In the genomic region with DNA sequence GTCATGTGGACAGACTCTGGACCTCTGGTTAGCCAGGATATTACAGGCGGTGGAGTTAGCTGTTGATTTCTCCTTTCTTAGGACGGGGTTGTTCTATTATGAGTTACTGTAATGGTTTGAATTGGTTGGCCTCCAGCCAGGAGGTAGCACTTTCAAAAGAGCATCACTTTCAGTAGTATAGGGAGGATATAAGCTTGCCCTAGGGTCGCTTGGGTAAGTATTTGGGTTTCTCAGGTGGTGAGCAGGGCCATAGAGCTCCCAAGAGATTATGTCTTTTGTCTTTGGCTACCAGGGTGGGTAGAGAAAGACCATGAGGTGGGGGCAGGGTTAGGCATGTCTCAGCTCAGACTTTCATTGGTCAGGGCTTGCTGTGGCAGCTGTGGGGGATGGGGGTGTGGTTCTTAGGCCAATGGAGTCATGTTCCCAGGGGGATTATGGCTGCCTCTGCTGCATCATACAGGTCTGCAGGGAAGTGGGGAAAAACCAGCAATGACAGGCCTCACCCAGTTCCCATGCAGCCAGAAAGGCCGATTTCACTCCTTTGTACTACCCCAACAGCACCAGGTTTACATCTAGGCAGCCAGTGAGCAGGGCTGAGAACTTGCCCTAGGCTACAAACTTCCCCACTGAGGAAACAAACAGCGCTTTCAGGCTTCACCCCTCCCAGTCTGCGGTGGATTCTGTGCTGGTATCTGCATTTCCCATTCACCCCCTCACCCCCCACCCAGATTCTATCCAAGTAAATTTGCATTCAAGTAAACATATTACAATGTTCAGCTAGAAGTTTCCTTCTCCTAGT, we compare ENCODE assay signal across 29 cellular contexts.
DNase-seq lines count a peak whose midpoint lies in the region; ATAC-seq, FAIRE-seq and TF ChIP-seq lines count a peak whose summit lies in the region.
"Had no signal": no experiment of that assay in that cellular context is flagged by ENCODE, and none has a peak within 500 bp of the region (broad histone marks: within the 10 kb centered on the region; RNA-seq: fewer than 3 reads in every experiment).

No MANE protein-coding gene starts in this region.

- H3K27ac Mint-ChIP-seq in GM23338 (peak overlapping the region; percentile 88), T-helper 17 cell (no peak overlapping the region)
- H3K27ac Mint-ChIP-seq: activated CD4-positive, alpha-beta T cell treated with anti-CD3 and anti-CD28 coated beads for 36 hours; HFFc6; nephron; T-helper 1 cell treated with Interleukin-12 subunit alpha and Interleukin-12 subunit beta and Interleukin-4 antibody, amounts not matched to agents 30 μg/mL and 1 μg/mL, for 36 hours; type B pancreatic cell had no signal

- no peaks in the 10 kb centered on the region for H3K36me3 Mint-ChIP-seq in GM23338 (ENCODE audit: low read depth)
- H3K36me3 Mint-ChIP-seq in T-helper 17 cell (ENCODE audit: low read depth) = no peaks in the 10 kb centered on the region
- H3K36me3 Mint-ChIP-seq: type B pancreatic cell had no signal

- no peaks in the 10 kb centered on the region for H4K20me1 ChIP-seq in GM23338 (replicated peaks; ENCODE audit: insufficient read depth)
- H4K20me1 ChIP-seq in GM12878 (ENCODE audit: control insufficient read depth, insufficient read depth) = no peaks in the 10 kb centered on the region
- H4K20me1 ChIP-seq: BLaER1 had no signal

- DNase-seq in GM23338 (ENCODE audit: low spot score) = no peak
- peak; percentile 4 for DNase-seq in NB4 (ENCODE audit: low read depth)
- no peak for DNase-seq in GM12878 (ENCODE audit: low read depth, low spot score)
- peak; percentile 46 for DNase-seq in mesendoderm
- DNase-seq in activated naive CD4-positive, alpha-beta T cell (lab: John Stamatoyannopoulos, UW) = no peak
- no peak for DNase-seq in T-helper 17 cell
- DNase-seq: activated CD4-positive, alpha-beta T cell treated with anti-CD3 and anti-CD28 coated beads for 36 hours; activated gamma-delta T cell; cerebellar nuclear complex; DMS53; dorsolateral prefrontal cortex; GDM1; HFFc6; IMR-90; lower lobe of right lung; mucosa of descending colon; NCI-H1092 treated with DMSO at 0.1 percent for 48 hours; NCI-H187; right lobe of liver; RPMI8226; SK-N-SH; stimulated activated CD4-positive, alpha-beta T cell treated with anti-CD3 and anti-CD28 coated beads, Interleukin-4, amount 100 ng/mL, for 1 hour had no signal

- no peaks in the 10 kb centered on the region for H3K9me3 ChIP-seq in GM12878 (replicated peaks; ENCODE audit: control insufficient read depth, insufficient read depth, low read length)
- H3K9me3 ChIP-seq in T-helper 17 cell (ENCODE audit: control insufficient read depth, low read length, poor library complexity, severe bottlenecking) = no peaks in the 10 kb centered on the region
- H3K9me3 ChIP-seq: BLaER1, lower lobe of right lung, mucosa of descending colon, right lobe of liver, SK-N-SH had no signal

- H3K23ac ChIP-seq in mesendoderm (ENCODE audit: low read length) = no peak overlapping the region

- H3K36me3 ChIP-seq in GM23338 (ENCODE audit: insufficient read depth) (no peaks in the 10 kb centered on the region), GM12878 (ENCODE audit: control insufficient read depth in 2 of 2, insufficient read depth in 2 of 2, low read length in 1 of 2) (no peaks in the 10 kb centered on the region), mesendoderm (ENCODE audit: control insufficient read depth, insufficient read depth, low read length) (no peaks in the 10 kb centered on the region)
- H3K36me3 ChIP-seq: BLaER1, lower lobe of right lung, right lobe of liver had no signal

- H3K4me1 Mint-ChIP-seq in GM23338 = peaks cover 13% of the 10 kb centered on the region
- H3K4me1 Mint-ChIP-seq in T-helper 17 cell = no peaks in the 10 kb centered on the region
- H3K4me1 Mint-ChIP-seq: activated CD4-positive, alpha-beta T cell treated with anti-CD3 and anti-CD28 coated beads for 36 hours; nephron had no signal

- POLR2A ChIA-PET in GM12878 (lab: Charles Lee) = no interaction called here

- H3K9ac ChIP-seq in GM12878 (ENCODE audit: control insufficient read depth, insufficient read depth, low read length) (no peak overlapping the region), mesendoderm (ENCODE audit: low read length) (no peak overlapping the region)
- H3K9ac ChIP-seq: BLaER1, parathyroid adenoma, SK-N-SH had no signal

- no peaks in the 10 kb centered on the region for H3F3A ChIP-seq in GM23338 (replicated peaks; ENCODE audit: low read depth)

- TF ChIP-seq CTCF in GM23338 (conservative IDR thresholded peaks at IDR 0.05; ENCODE audit: low read depth in 2 of 2) (no peak), NB4 (IDR thresholded peaks at IDR 0.05; ENCODE audit: low read depth, low read length) (no peak), GM12878 (IDR thresholded peaks at IDR 0.05 in 2 of 3, conservative IDR thresholded peaks at IDR 0.05 in 1 of 3; ENCODE audit: control insufficient read depth in 2 of 3, extremely low read depth in 1 of 3, insufficient read depth in 1 of 3, low read depth in 3 of 3, low read length in 3 of 3) (no peak)

- no peak overlapping the region for H2BK5ac ChIP-seq in mesendoderm (ENCODE audit: low read length)

- FAIRE-seq in GM12878 (lab: Jason Lieb, UNC) = no peak
- FAIRE-seq: GM18507 had no signal

- intact Hi-C loops in GM12878 (cut with micrococcal nuclease; ENCODE audit: unreplicated experiment) = no loop called here

- H3K4me2 ChIP-seq in GM23338 (no peak overlapping the region), GM12878 (ENCODE audit: control insufficient read depth, insufficient read depth) (no peak overlapping the region), mesendoderm (ENCODE audit: low read length) (no peak overlapping the region)
- H3K4me2 ChIP-seq: BLaER1, SK-N-SH had no signal

- BruUV-seq in GM12878 (replicated peaks; lab: Mats Ljungman, UMichigan) = no TSS peak

- H3K27me3 ChIP-seq in GM23338 (ENCODE audit: insufficient read depth) = no peaks in the 10 kb centered on the region
- H3K27me3 ChIP-seq in GM12878 (replicated peaks in 1 of 2; ENCODE audit: control insufficient read depth in 2 of 2, insufficient read depth in 2 of 2, low read length in 1 of 2) = no peaks in the 10 kb centered on the region
- H3K27me3 ChIP-seq in mesendoderm (ENCODE audit: insufficient read depth, low read length, poor library complexity) = no peaks in the 10 kb centered on the region
- H3K27me3 ChIP-seq: BLaER1, dorsolateral prefrontal cortex, right lobe of liver had no signal

- H3K56ac ChIP-seq in mesendoderm (ENCODE audit: low read length) = no peak overlapping the region

- H3K27ac ChIP-seq in GM23338 (ENCODE audit: low read depth) (no peak overlapping the region), GM12878 (ENCODE audit: control insufficient read depth, insufficient read depth) (no peak overlapping the region), mesendoderm (ENCODE audit: low read depth, low read length) (no peak overlapping the region)
- H3K27ac ChIP-seq: BLaER1, dorsolateral prefrontal cortex, lower lobe of right lung, parathyroid adenoma, right lobe of liver had no signal

- no peak overlapping the region for H4K5ac ChIP-seq in mesendoderm (ENCODE audit: low read length)

- H3K4me3 Mint-ChIP-seq in GM23338 (no peak overlapping the region), T-helper 17 cell (no peak overlapping the region)
- H3K4me3 Mint-ChIP-seq: activated CD4-positive, alpha-beta T cell treated with anti-CD3 and anti-CD28 coated beads for 36 hours; HFFc6; nephron; T-helper 1 cell treated with Interleukin-12 subunit alpha and Interleukin-12 subunit beta and Interleukin-4 antibody, amounts not matched to agents 30 μg/mL and 1 μg/mL, for 36 hours; type B pancreatic cell had no signal

- no peak overlapping the region for H3K18ac ChIP-seq in mesendoderm (ENCODE audit: low read length)

- no peak overlapping the region for H3K4ac ChIP-seq in mesendoderm (ENCODE audit: low read depth, low read length)

- peaks cover 9% of the 10 kb centered on the region for H3K9me2 ChIP-seq in GM23338 (ENCODE audit: insufficient read depth)
- H3K9me2 ChIP-seq: SK-N-SH had no signal

- H4K8ac ChIP-seq in mesendoderm (ENCODE audit: low read depth, low read length) = no peak overlapping the region

- CTCF ChIA-PET in GM12878 (lab: Yijun Ruan, JAX) = no interaction called here

- in situ Hi-C loops in GM12878 (cut with MboI) = no loop called here

- no peaks in the 10 kb centered on the region for H3K27me3 Mint-ChIP-seq in GM23338 (ENCODE audit: insufficient read depth, low read depth, poor library complexity)
- H3K27me3 Mint-ChIP-seq in T-helper 17 cell = peaks cover 4% of the 10 kb centered on the region
- H3K27me3 Mint-ChIP-seq: activated CD4-positive, alpha-beta T cell treated with anti-CD3 and anti-CD28 coated beads for 36 hours; type B pancreatic cell had no signal

- H3K79me2 ChIP-seq in GM23338 (replicated peaks; ENCODE audit: insufficient read depth) = no peaks in the 10 kb centered on the region
- no peaks in the 10 kb centered on the region for H3K79me2 ChIP-seq in GM12878 (ENCODE audit: control insufficient read depth, insufficient read depth, low read length)
- H3K79me2 ChIP-seq in mesendoderm (ENCODE audit: control insufficient read depth, insufficient read depth, low read length) = no peaks in the 10 kb centered on the region
- H3K79me2 ChIP-seq: parathyroid adenoma had no signal

- H2AFZ ChIP-seq in GM23338 = peak overlapping the region; percentile 90; the same call in 1 of the 2 replicates
- no peak overlapping the region for H2AFZ ChIP-seq in GM12878 (ENCODE audit: control insufficient read depth, low read depth, low read length)
- H2AFZ ChIP-seq: parathyroid adenoma had no signal

- H3K79me1 ChIP-seq in mesendoderm (ENCODE audit: low read length) = no peaks in the 10 kb centered on the region

- TF ChIP-seq EP300 in GM12878 (IDR thresholded peaks at IDR 0.05; ENCODE audit: borderline replicate concordance in 1 of 2, control insufficient read depth in 1 of 2, low read depth in 2 of 2, low read length in 2 of 2) = no peak

- 29% methylated on average over 6 of the region's 6 CpGs for WGBS in GM12878 (ENCODE audit: insufficient coverage, insufficient replicate concordance, low lambda C conversion rate, missing lambda C conversion rate)
- WGBS in mesendoderm (ENCODE audit: extremely low coverage, insufficient coverage, low lambda C conversion rate) = no CpG with 5 or more reads among the region's 6 CpGs

- H3K4me1 ChIP-seq in GM23338 (ENCODE audit: insufficient read depth) = no peaks in the 10 kb centered on the region; the same call in 1 of the 2 replicates
- H3K4me1 ChIP-seq in GM12878 (ENCODE audit: control insufficient read depth, insufficient read depth, low read length) = no peaks in the 10 kb centered on the region
- H3K4me1 ChIP-seq in mesendoderm (ENCODE audit: control insufficient read depth, low read depth, low read length) = no peaks in the 10 kb centered on the region
- H3K4me1 ChIP-seq: BLaER1, lower lobe of right lung, parathyroid adenoma, right lobe of liver had no signal

- H2BK15ac ChIP-seq in mesendoderm (replicated peaks; ENCODE audit: low read depth) = no peak overlapping the region

- ATAC-seq in GM23338 = peak; percentile 49; the same call in 2 of the 3 replicates
- peak; percentile 28 for ATAC-seq in GM12878
- no peak for ATAC-seq in T-helper 17 cell
- ATAC-seq in GM21367 (IDR thresholded peaks at IDR 0.05; ENCODE audit: unreplicated experiment) = no peak
- ATAC-seq: activated CD4-positive, alpha-beta T cell treated with anti-CD3 and anti-CD28 coated beads for 36 hours; lower lobe of right lung; mucosa of descending colon; right lobe of liver had no signal

- no peak for TF ChIP-seq RAD21 in GM12878 (IDR thresholded peaks at IDR 0.05; ENCODE audit: insufficient read depth, low read depth, low read length)

- H3K4me3 ChIP-seq in GM23338 (no peak overlapping the region), NB4 (ENCODE audit: low read depth, low read length) (no peak overlapping the region), GM12878 (no peak overlapping the region), mesendoderm (ENCODE audit: low read length) (no peak overlapping the region)
- H3K4me3 ChIP-seq: BLaER1, dorsolateral prefrontal cortex, lower lobe of right lung, mucosa of descending colon, right lobe of liver had no signal

- SMC1A ChIA-PET in GM12878 (lab: Charles Lee; ENCODE audit: uncharacterized antibody, unreplicated experiment) = no interaction called here

- no peak overlapping the region for H2AK5ac ChIP-seq in mesendoderm (ENCODE audit: low read length)

- TF ChIP-seq POLR2A in NB4 (IDR thresholded peaks at IDR 0.05; ENCODE audit: extremely low read depth, insufficient read length) (no peak), GM12878 (IDR thresholded peaks at IDR 0.05; ENCODE audit: low read depth, low read length) (no peak)

- H3K9me3 Mint-ChIP-seq in GM23338 = 0 out of 3 replicates have a peak, but pooled peaks cover 2% of the 10 kb centered on the region
- H3K9me3 Mint-ChIP-seq: HFFc6; T-helper 1 cell treated with Interleukin-12 subunit alpha and Interleukin-12 subunit beta and Interleukin-4 antibody, amounts not matched to agents 30 μg/mL and 1 μg/mL, for 36 hours; type B pancreatic cell had no signal

- no peak overlapping the region for H2BK120ac ChIP-seq in mesendoderm (ENCODE audit: low read depth, low read length)

- RAD21 ChIA-PET in GM12878 (lab: Charles Lee; ENCODE audit: unreplicated experiment) = no interaction called here

Comparison
In these comparisons a context has a peak if more than half of its experiments do, and no peak if none do; other contexts are left out.
1. ATAC-seq: peak in GM23338 (single experiment) and GM12878 (single experiment); none in T-helper 17 cell (single experiment) and GM21367 (single experiment).
2. DNase-seq: peak in NB4 (single experiment) and mesendoderm (single experiment); none in GM23338 (single experiment), GM12878 (single experiment), activated naive CD4-positive, alpha-beta T cell (0 of 4) and T-helper 17 cell (0 of 3).